ENCODE assay signal across 8 cellular contexts in the genomic region with DNA sequence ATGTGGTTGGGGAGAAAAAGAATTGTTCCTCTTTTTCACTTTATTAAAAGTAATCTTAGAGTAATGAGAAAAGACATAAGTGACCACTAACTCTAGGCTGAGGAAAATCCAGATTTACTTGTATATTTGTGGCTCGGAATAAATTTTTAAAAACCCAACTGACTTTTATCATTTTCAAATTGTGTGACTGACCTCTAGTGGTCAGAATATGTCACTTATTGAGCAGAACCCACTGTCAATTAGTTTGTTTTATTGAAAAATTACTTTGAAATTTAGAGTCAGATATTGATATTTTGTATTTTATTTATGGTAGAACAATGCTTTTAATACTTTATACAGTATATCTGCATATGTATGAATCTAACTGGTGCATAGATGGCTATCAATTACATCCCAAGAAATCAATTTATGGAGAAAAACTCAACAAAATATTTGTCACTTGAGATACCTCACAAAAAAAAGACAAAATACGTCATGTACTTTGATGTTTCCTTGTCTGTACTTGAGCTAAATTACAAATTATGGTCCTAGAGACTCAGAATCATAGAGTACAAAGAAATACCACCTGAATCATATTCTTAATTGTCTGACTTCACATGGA.
DNase-seq lines count a peak whose midpoint lies in the region; ATAC-seq and TF ChIP-seq lines count a peak whose summit lies in the region.

No MANE protein-coding gene starts in this region.

- WGBS in hepatocyte (ENCODE audit: low lambda C conversion rate, missing lambda C conversion rate) = 36% methylated on average over 2 of the region's 2 CpGs

- H3K27ac ChIP-seq in GM23338 (ENCODE audit: low read depth) (no peak overlapping the region), hepatocyte (no peak overlapping the region)

- H3K9me2 ChIP-seq in GM23338 (ENCODE audit: insufficient read depth) (no peaks in the 10 kb centered on the region), hepatocyte (replicated peaks; ENCODE audit: insufficient read depth) (no peaks in the 10 kb centered on the region)

- H3K27me3 ChIP-seq in BE2C (no peaks in the 10 kb centered on the region), GM23338 (ENCODE audit: insufficient read depth) (no peaks in the 10 kb centered on the region), hepatocyte (no peaks in the 10 kb centered on the region)

- H3K27me3 Mint-ChIP-seq in GM23338 (ENCODE audit: insufficient read depth, low read depth, poor library complexity) = no peaks in the 10 kb centered on the region
- H3K27me3 Mint-ChIP-seq in activated CD8-positive, alpha-beta memory T cell treated with anti-CD3 and anti-CD28 coated beads, Interleukin-2, amount 10 ng/mL, durations not matched to agents 7 days and 5 days = peaks cover 2% of the 10 kb centered on the region

- H3F3A ChIP-seq in GM23338 (replicated peaks; ENCODE audit: low read depth) = no peaks in the 10 kb centered on the region

- H3K4me2 ChIP-seq in GM23338 (no peak overlapping the region), hepatocyte (no peak overlapping the region)

- no peaks in the 10 kb centered on the region for H3K79me2 ChIP-seq in GM23338 (replicated peaks; ENCODE audit: insufficient read depth)
- no peaks in the 10 kb centered on the region for H3K79me2 ChIP-seq in hepatocyte

- no peaks in the 10 kb centered on the region for H3K4me1 Mint-ChIP-seq in GM23338
- no peaks in the 10 kb centered on the region for H3K4me1 Mint-ChIP-seq in activated CD8-positive, alpha-beta memory T cell treated with anti-CD3 and anti-CD28 coated beads, Interleukin-2, amount 10 ng/mL, durations not matched to agents 7 days and 5 days

- H3K27ac Mint-ChIP-seq in GM23338 = no peak overlapping the region
- no peak overlapping the region for H3K27ac Mint-ChIP-seq in activated CD8-positive, alpha-beta memory T cell treated with anti-CD3 and anti-CD28 coated beads, Interleukin-2, amount 10 ng/mL, durations not matched to agents 7 days and 5 days

- no peak overlapping the region for H3K4me3 Mint-ChIP-seq in GM23338
- no peak overlapping the region for H3K4me3 Mint-ChIP-seq in activated CD8-positive, alpha-beta memory T cell treated with anti-CD3 and anti-CD28 coated beads, Interleukin-2, amount 10 ng/mL, durations not matched to agents 7 days and 5 days

- H4K20me1 ChIP-seq in GM23338 (replicated peaks; ENCODE audit: insufficient read depth) = no peaks in the 10 kb centered on the region
- no peaks in the 10 kb centered on the region for H4K20me1 ChIP-seq in hepatocyte (ENCODE audit: insufficient read depth, poor library complexity, severe bottlenecking)

- no peaks in the 10 kb centered on the region for H3K9me3 Mint-ChIP-seq in GM23338
- no peaks in the 10 kb centered on the region for H3K9me3 Mint-ChIP-seq in activated CD8-positive, alpha-beta memory T cell treated with anti-CD3 and anti-CD28 coated beads, Interleukin-2, amount 10 ng/mL, durations not matched to agents 7 days and 5 days (ENCODE audit: low read depth)

- TF ChIP-seq CTCF in BE2C (IDR thresholded peaks at IDR 0.05; ENCODE audit: low read depth, low read length) = peak; percentile 62
- peak; percentile 54 to 90 for TF ChIP-seq CTCF in GM23338 (conservative IDR thresholded peaks at IDR 0.05; ENCODE audit: low read depth in 2 of 2)
- TF ChIP-seq CTCF in hepatocyte (IDR thresholded peaks at IDR 0.05; ENCODE audit: poor library complexity) = peak; percentile 85

- H3K4me1 ChIP-seq in BE2C (no peaks in the 10 kb centered on the region), GM23338 (ENCODE audit: insufficient read depth) (no peaks in the 10 kb centered on the region), hepatocyte (ENCODE audit: insufficient read depth) (no peaks in the 10 kb centered on the region)

- H3K36me3 Mint-ChIP-seq in GM23338 (ENCODE audit: low read depth) = no peaks in the 10 kb centered on the region
- H3K36me3 Mint-ChIP-seq in activated CD8-positive, alpha-beta memory T cell treated with anti-CD3 and anti-CD28 coated beads, Interleukin-2, amount 10 ng/mL, durations not matched to agents 7 days and 5 days = no peaks in the 10 kb centered on the region

- CTCF ChIA-PET in activated CD8-positive, alpha-beta memory T cell treated with anti-CD3 and anti-CD28 coated beads, Interleukin-2, amount 10 ng/mL, durations not matched to agents 7 days and 5 days (lab: Charles Lee) = no interaction called here

- DNase-seq in BE2C = no peak
- DNase-seq in GM23338 (ENCODE audit: low spot score) = peak; percentile 56
- DNase-seq in SW480 (ENCODE audit: low spot score) = peak; percentile 8
- DNase-seq in hepatocyte (ENCODE audit: low spot score) = peak; percentile 39
- DNase-seq in activated CD8-positive, alpha-beta memory T cell treated with anti-CD3 and anti-CD28 coated beads, Interleukin-2, amount 10 ng/mL, durations not matched to agents 7 days and 5 days = no peak

- H2AFZ ChIP-seq in GM23338 (no peak overlapping the region), hepatocyte (no peak overlapping the region)

- H3K36me3 ChIP-seq in BE2C (no peaks in the 10 kb centered on the region), GM23338 (ENCODE audit: insufficient read depth) (no peaks in the 10 kb centered on the region), hepatocyte (replicated peaks; ENCODE audit: insufficient read depth, low read depth) (no peaks in the 10 kb centered on the region)

- H3K9me3 ChIP-seq in BE2C = no peaks in the 10 kb centered on the region
- H3K9me3 ChIP-seq in hepatocyte (ENCODE audit: low read depth) = no peaks in the 10 kb centered on the region

- H3K4me3 ChIP-seq in BE2C (ENCODE audit: low read depth, low read length) (no peak overlapping the region), GM23338 (no peak overlapping the region), hepatocyte (no peak overlapping the region)

- ATAC-seq in GM23338 (no peak), GM19455 (IDR thresholded peaks at IDR 0.05; ENCODE audit: unreplicated experiment) (no peak), HG02678 (IDR thresholded peaks at IDR 0.05; ENCODE audit: unreplicated experiment) (no peak), HG03135 (IDR thresholded peaks at IDR 0.05; ENCODE audit: unreplicated experiment) (no peak)
- no peak for ATAC-seq in activated CD8-positive, alpha-beta memory T cell treated with anti-CD3 and anti-CD28 coated beads, Interleukin-2, amount 10 ng/mL, durations not matched to agents 7 days and 5 days

TF ChIP-seq in GM23338, 12 proteins besides CTCF, POLR2A, EP300 and RAD21 (continues in another document):
- TF ChIP-seq CREB1 (CRISPR knock-in tag; IDR thresholded peaks at IDR 0.05; ENCODE audit: low read depth) (no peak), NANOG (IDR thresholded peaks at IDR 0.05; ENCODE audit: borderline replicate concordance) (no peak), JUNB (IDR thresholded peaks at IDR 0.05; ENCODE audit: unreplicated experiment) (no peak)
- TF ChIP-seq, protein P1, sequence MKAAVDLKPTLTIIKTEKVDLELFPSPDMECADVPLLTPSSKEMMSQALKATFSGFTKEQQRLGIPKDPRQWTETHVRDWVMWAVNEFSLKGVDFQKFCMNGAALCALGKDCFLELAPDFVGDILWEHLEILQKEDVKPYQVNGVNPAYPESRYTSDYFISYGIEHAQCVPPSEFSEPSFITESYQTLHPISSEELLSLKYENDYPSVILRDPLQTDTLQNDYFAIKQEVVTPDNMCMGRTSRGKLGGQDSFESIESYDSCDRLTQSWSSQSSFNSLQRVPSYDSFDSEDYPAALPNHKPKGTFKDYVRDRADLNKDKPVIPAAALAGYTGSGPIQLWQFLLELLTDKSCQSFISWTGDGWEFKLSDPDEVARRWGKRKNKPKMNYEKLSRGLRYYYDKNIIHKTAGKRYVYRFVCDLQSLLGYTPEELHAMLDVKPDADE (IDR thresholded peaks at IDR 0.05) = no peak

Comparison
In these comparisons a context has a peak if more than half of its experiments do, and no peak if none do; other contexts are left out.
1. DNase-seq: peak in GM23338 (single experiment), SW480 (single experiment) and hepatocyte (single experiment); none in BE2C (single experiment) and activated CD8-positive, alpha-beta memory T cell treated with anti-CD3 and anti-CD28 coated beads, Interleukin-2, amount 10 ng/mL, durations not matched to agents 7 days and 5 days (single experiment).
2. Peak in every context shown above with its lines, with median percentiles within 50 percentile points of each other: CTCF ChIP-seq.